ENCODE assay signal across 8 cellular contexts in the genomic region with DNA sequence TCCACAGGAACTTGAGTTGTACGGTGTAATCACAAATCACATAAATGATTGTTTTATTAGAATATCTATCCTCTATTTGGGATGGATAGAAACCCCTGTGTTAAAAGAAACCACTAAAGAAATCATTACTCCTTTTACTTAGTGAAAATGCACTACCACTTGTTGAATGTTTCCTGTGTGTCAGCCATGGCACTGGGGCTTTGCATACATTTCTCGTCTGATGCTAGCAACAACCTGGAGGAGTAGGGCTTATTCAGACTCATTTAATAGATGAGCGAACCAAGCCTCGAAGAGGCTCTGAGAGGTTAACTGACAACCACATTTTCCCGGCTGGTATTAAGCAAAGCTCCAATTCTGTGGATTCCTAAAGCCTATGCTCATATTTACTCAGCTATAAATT.
A peak's percentile ranks its signal among the peaks of the same experiment; 100 is the strongest.
DNase-seq lines count a peak whose midpoint lies in the region; ATAC-seq and TF ChIP-seq lines count a peak whose summit lies in the region.

No MANE protein-coding gene starts in this region.

- peaks cover 6% of the 10 kb centered on the region for H3K36me3 Mint-ChIP-seq in activated T-helper 2 cell treated with anti-CD3 and anti-CD28 coated beads, Interferon-gamma antibody, Interleukin-2, Interleukin-4, amounts not matched to agents 10 μg/mL and 5 μg/mL and 100 μg/mL, durations not matched to agents 14 hours and 24 hours and 36 hours (ENCODE audit: low read depth)

- H3K27ac ChIP-seq in left lung (peak overlapping the region; percentile 83 to 90), stomach smooth muscle (ENCODE audit: low read length) (peak overlapping the region; percentile 95)

- no peak for TF ChIP-seq CTCF in left lung (IDR thresholded peaks at IDR 0.05)

- H3K4me1 ChIP-seq in left lung = peaks cover 26 to 31% of the 10 kb centered on the region in 2 donors
- H3K4me1 ChIP-seq in stomach smooth muscle (ENCODE audit: control insufficient read depth, insufficient read depth, low read length) = peaks cover 21% of the 10 kb centered on the region

- H3K9me3 ChIP-seq in left lung (no peaks in the 10 kb centered on the region), stomach smooth muscle (ENCODE audit: control insufficient read depth in 2 of 2, low read length in 2 of 2) (no peaks in the 10 kb centered on the region)

- peaks cover 56% of the 10 kb centered on the region for H3K4me1 Mint-ChIP-seq in activated T-helper 2 cell treated with anti-CD3 and anti-CD28 coated beads, Interferon-gamma antibody, Interleukin-2, Interleukin-4, amounts not matched to agents 10 μg/mL and 5 μg/mL and 100 μg/mL, durations not matched to agents 14 hours and 24 hours and 36 hours (ENCODE audit: low read depth)

- H3K9me3 Mint-ChIP-seq in activated T-helper 2 cell treated with anti-CD3 and anti-CD28 coated beads, Interferon-gamma antibody, Interleukin-2, Interleukin-4, amounts not matched to agents 10 μg/mL and 5 μg/mL and 100 μg/mL, durations not matched to agents 14 hours and 24 hours and 36 hours = peaks cover 9% of the 10 kb centered on the region

- H3K27me3 ChIP-seq in left lung (no peaks in the 10 kb centered on the region), stomach smooth muscle (ENCODE audit: control insufficient read depth in 1 of 2, insufficient read depth in 2 of 2, low read length in 2 of 2) (no peaks in the 10 kb centered on the region)

- peak overlapping the region; percentile 78 for H3K27ac Mint-ChIP-seq in activated T-helper 2 cell treated with anti-CD3 and anti-CD28 coated beads, Interferon-gamma antibody, Interleukin-2, Interleukin-4, amounts not matched to agents 10 μg/mL and 5 μg/mL and 100 μg/mL, durations not matched to agents 14 hours and 24 hours and 36 hours

- no peaks in the 10 kb centered on the region for H3K36me3 ChIP-seq in left lung
- no peaks in the 10 kb centered on the region for H3K36me3 ChIP-seq in stomach smooth muscle (ENCODE audit: control insufficient read depth in 2 of 2, insufficient read depth in 2 of 2, low read length in 2 of 2)

- intact Hi-C loops in activated T-helper 2 cell treated with anti-CD3 and anti-CD28 coated beads, Interferon-gamma antibody, Interleukin-2, Interleukin-4, amounts not matched to agents 10 μg/mL and 5 μg/mL and 100 μg/mL, durations not matched to agents 14 hours and 24 hours and 36 hours (cut with micrococcal nuclease) = loop anchor here (1.0 to 2.0 kb wide), 5 partner anchors 9 to 104 kb away; no protein-coding TSS in a partner anchor
- intact Hi-C loops in left lung (cut with DNase I) = loop anchor here in 1 of 2 donors (2.0 kb wide), 1 partner anchor 38 kb away; no protein-coding TSS in a partner anchor

- no peaks in the 10 kb centered on the region for H3K27me3 Mint-ChIP-seq in activated T-helper 2 cell treated with anti-CD3 and anti-CD28 coated beads, Interferon-gamma antibody, Interleukin-2, Interleukin-4, amounts not matched to agents 10 μg/mL and 5 μg/mL and 100 μg/mL, durations not matched to agents 14 hours and 24 hours and 36 hours (ENCODE audit: low read depth)

- H3K9ac ChIP-seq in stomach smooth muscle (ENCODE audit: low read length in 2 of 2) = peak overlapping the region; percentile 65 to 80

- H3K4me3 Mint-ChIP-seq in activated T-helper 2 cell treated with anti-CD3 and anti-CD28 coated beads, Interferon-gamma antibody, Interleukin-2, Interleukin-4, amounts not matched to agents 10 μg/mL and 5 μg/mL and 100 μg/mL, durations not matched to agents 14 hours and 24 hours and 36 hours (ENCODE audit: low read depth) = no peak overlapping the region

- no peak for DNase-seq in activated CD4-positive, CD25-positive, alpha-beta regulatory T cell treated with anti-CD3 and anti-CD28 coated beads, Interleukin-2, amount 50 U/mL, for 72 hours
- no peak for DNase-seq in activated T-helper 2 cell treated with anti-CD3 and anti-CD28 coated beads, Interferon-gamma antibody, Interleukin-2, Interleukin-4, amounts not matched to agents 10 μg/mL and 5 μg/mL and 100 μg/mL, durations not matched to agents 14 hours and 24 hours and 36 hours (ENCODE audit: low spot score)
- DNase-seq in left lung (no peak), GM19240 (ENCODE audit: insufficient read length, low spot score) (no peak), AG08395 (ENCODE audit: low spot score) (no peak)

- H3K4me3 ChIP-seq in left lung = no peak overlapping the region
- peak overlapping the region in 1 of 2 donors; percentile 60 for H3K4me3 ChIP-seq in stomach smooth muscle (ENCODE audit: low read length in 2 of 2)

- ATAC-seq in activated CD4-positive, CD25-positive, alpha-beta regulatory T cell treated with anti-CD3 and anti-CD28 coated beads, Interleukin-2, amount 50 U/mL, for 24 hours = peak; percentile 33 to 40
- ATAC-seq in left lung (no peak), GM21786 (IDR thresholded peaks at IDR 0.05; ENCODE audit: unreplicated experiment) (no peak)

Comparison
In these comparisons a context has a peak if more than half of its experiments do, and no peak if none do; other contexts are left out.
1. ATAC-seq: peak in activated CD4-positive, CD25-positive, alpha-beta regulatory T cell treated with anti-CD3 and anti-CD28 coated beads, Interleukin-2, amount 50 U/mL, for 24 hours (2 of 2); none in left lung (single experiment) and GM21786 (single experiment).